19 cellular contexts compared by ENCODE assay signal in the genomic region with DNA sequence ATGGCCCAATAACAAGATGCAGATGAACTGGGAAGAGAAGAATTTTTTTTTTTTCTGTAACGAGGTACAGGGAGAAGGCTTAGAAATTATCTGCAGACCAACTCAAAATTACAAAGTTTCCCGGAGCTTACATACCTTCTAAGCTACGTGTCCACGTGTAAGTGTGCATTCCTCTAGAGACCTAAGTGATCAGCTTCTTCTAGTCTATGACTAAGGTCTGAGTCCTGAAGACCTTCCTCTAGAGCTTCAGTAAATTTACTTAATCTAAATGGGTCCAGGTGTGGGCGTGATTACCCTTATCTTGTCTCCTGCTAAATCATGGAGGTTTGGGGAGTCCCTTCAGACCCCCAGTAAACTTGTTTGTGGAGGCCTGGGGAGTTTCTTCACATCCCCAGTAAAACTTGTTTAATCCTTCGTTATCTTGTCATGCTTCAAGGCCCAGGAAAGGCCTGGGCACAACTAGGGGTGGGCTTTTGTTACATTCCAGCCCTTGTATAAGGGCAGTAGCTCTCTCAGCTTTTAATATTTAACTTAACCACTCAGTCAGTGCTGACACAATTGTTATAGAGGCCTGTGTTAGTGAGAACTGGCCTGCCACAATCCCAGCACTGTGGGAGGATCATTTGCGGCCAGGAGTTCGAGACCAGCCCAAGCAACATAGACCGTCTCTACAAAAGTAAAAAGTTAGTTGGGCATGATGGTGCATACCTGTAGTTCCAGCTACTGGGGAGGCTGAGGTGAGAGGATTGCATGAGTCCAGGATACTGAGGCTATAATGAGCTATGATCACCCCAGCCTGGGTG.
DNase-seq lines count a peak whose midpoint lies in the region; ATAC-seq and TF ChIP-seq lines count a peak whose summit lies in the region.
"Had no signal": no experiment of that assay in that cellular context is flagged by ENCODE, and none has a peak within 500 bp of the region (broad histone marks: within the 10 kb centered on the region; RNA-seq: fewer than 3 reads in every experiment).

No MANE protein-coding gene starts in this region.

- H2BK120ac ChIP-seq in IMR-90 (ENCODE audit: low read depth, low read length) = no peak overlapping the region
- H2BK120ac ChIP-seq in neuronal stem cell (ENCODE audit: low read depth, low read length) = no peak overlapping the region

- H4K8ac ChIP-seq in IMR-90 (ENCODE audit: low read depth in 2 of 2, low read length in 2 of 2) (no peak overlapping the region), neuronal stem cell (ENCODE audit: low read depth, low read length) (no peak overlapping the region)

- H4K91ac ChIP-seq in IMR-90 (ENCODE audit: insufficient read depth, low read depth, low read length) (no peak overlapping the region), neuronal stem cell (ENCODE audit: low read depth, low read length, poor library complexity) (no peak overlapping the region)

- H3K14ac ChIP-seq in IMR-90 (replicated peaks; ENCODE audit: low read depth, low read length) (0 out of 2 replicates have a peak overlapping the region, but pooled peaks have one; percentile 7), neuronal stem cell (ENCODE audit: low read length) (no peak overlapping the region)

- no peak for TF ChIP-seq CTCF in CD8-positive, alpha-beta T cell (IDR thresholded peaks at IDR 0.05)
- TF ChIP-seq CTCF in IMR-90 (conservative IDR thresholded peaks at IDR 0.05; ENCODE audit: low read depth, low read length) = no peak
- no peak for TF ChIP-seq CTCF in esophagus squamous epithelium (IDR thresholded peaks at IDR 0.05)

- H3K36me3 ChIP-seq in CD8-positive, alpha-beta T cell (ENCODE audit: insufficient read depth, low read length) = no peaks in the 10 kb centered on the region
- no peaks in the 10 kb centered on the region for H3K36me3 ChIP-seq in IMR-90 (ENCODE audit: control insufficient read depth, insufficient read depth, low read length)
- no peaks in the 10 kb centered on the region for H3K36me3 ChIP-seq in esophagus squamous epithelium
- no peaks in the 10 kb centered on the region for H3K36me3 ChIP-seq in neuronal stem cell (replicated peaks in 1 of 2; ENCODE audit: control insufficient read depth in 2 of 2, insufficient read depth in 2 of 2, low read length in 2 of 2)
- H3K36me3 ChIP-seq: left ventricle myocardium inferior, WERI-Rb-1 had no signal

- WGBS in IMR-90 (ENCODE audit: extremely low coverage in 2 of 2, insufficient read length in 1 of 2), 2 experiments = no CpG with 5 or more reads among the region's 9 CpGs
- 49 to 63% methylated on average over 7 to 9 of the region's 9 CpGs for WGBS in esophagus squamous epithelium, 2 donors
- no CpG with 5 or more reads among the region's 9 CpGs for WGBS in neuronal stem cell (ENCODE audit: extremely low coverage in 2 of 2, insufficient read length in 2 of 2, insufficient replicate concordance in 1 of 2), 2 donors

- H3K27ac ChIP-seq in CD8-positive, alpha-beta T cell (ENCODE audit: low read depth, low read length) = no peak overlapping the region
- H3K27ac ChIP-seq in IMR-90 (ENCODE audit: insufficient read depth, low read length) (no peak overlapping the region), esophagus squamous epithelium (peak overlapping the region in 3 of 4 donors; percentile 19 to 69 (median 62)), neuronal stem cell (replicated peaks; ENCODE audit: low read length) (no peak overlapping the region)
- H3K27ac ChIP-seq: left ventricle myocardium inferior had no signal

- no TSS peak for BruUV-seq in IMR-90 (replicated peaks; lab: Mats Ljungman, UMichigan)

- H3K18ac ChIP-seq in IMR-90 (ENCODE audit: low read depth, low read length) (no peak overlapping the region), neuronal stem cell (ENCODE audit: low read length) (no peak overlapping the region)

- no peak overlapping the region for H3K4ac ChIP-seq in IMR-90 (ENCODE audit: low read depth, low read length)
- no peak overlapping the region for H3K4ac ChIP-seq in neuronal stem cell (ENCODE audit: low read length)

- no peak overlapping the region for H2BK20ac ChIP-seq in IMR-90 (ENCODE audit: low read depth, low read length)

- H3K27me3 ChIP-seq in CD8-positive, alpha-beta T cell (ENCODE audit: insufficient read depth, low read length) = no peaks in the 10 kb centered on the region
- no peaks in the 10 kb centered on the region for H3K27me3 ChIP-seq in IMR-90 (ENCODE audit: control insufficient read depth, insufficient read depth, low read length)
- H3K27me3 ChIP-seq in esophagus squamous epithelium = no peaks in the 10 kb centered on the region
- peaks cover 0 to 3% (median 0%) of the 10 kb centered on the region in 3 experiments for H3K27me3 ChIP-seq in neuronal stem cell (ENCODE audit: control insufficient read depth in 3 of 3, insufficient read depth in 3 of 3, low read depth in 1 of 3, low read length in 3 of 3)

- intact Hi-C loops in CD8-positive, alpha-beta T cell (cut with DNase I, micrococcal nuclease) = no loop called here
- intact Hi-C loops in IMR-90 (cut with micrococcal nuclease) = no loop called here
- intact Hi-C loops in esophagus squamous epithelium (cut with DNase I) = no loop called here
- intact Hi-C loops in activated T-helper 2 cell treated with anti-CD3 and anti-CD28 coated beads, Interferon-gamma antibody, Interleukin-2, Interleukin-4, amounts not matched to agents 10 μg/mL and 5 μg/mL and 100 μg/mL, durations not matched to agents 14 hours and 24 hours and 36 hours (cut with micrococcal nuclease) = no loop called here

- dilution Hi-C loops in IMR-90 (cut with HindIII; ENCODE audit: low sequenced_read_pairs, unreplicated experiment) = no loop called here

- H4K20me1 ChIP-seq in IMR-90 (ENCODE audit: insufficient read depth, low read length) = no peaks in the 10 kb centered on the region; the same call in 1 of the 2 replicates

- TF ChIP-seq POLR2A in IMR-90 (IDR thresholded peaks at IDR 0.05; ENCODE audit: low read depth, low read length) (no peak), esophagus squamous epithelium (IDR thresholded peaks at IDR 0.05) (no peak)

- TF ChIP-seq RAD21 in IMR-90 (IDR thresholded peaks at IDR 0.05; ENCODE audit: low read length) = no peak

- POLR2A ChIA-PET in CD8-positive, alpha-beta T cell (lab: Charles Lee) = no interaction called here
- POLR2A ChIA-PET in IMR-90 (lab: Charles Lee; ENCODE audit: unreplicated experiment) = no interaction called here

- no peak overlapping the region for H3K4me3 Mint-ChIP-seq in CD8-positive, alpha-beta T cell
- H3K4me3 Mint-ChIP-seq in activated T-helper 2 cell treated with anti-CD3 and anti-CD28 coated beads, Interferon-gamma antibody, Interleukin-2, Interleukin-4, amounts not matched to agents 10 μg/mL and 5 μg/mL and 100 μg/mL, durations not matched to agents 14 hours and 24 hours and 36 hours (ENCODE audit: low read depth) = no peak overlapping the region
- H3K4me3 Mint-ChIP-seq: activated CD4-positive, alpha-beta memory T cell treated with anti-CD3 and anti-CD28 coated beads for 36 hours; activated naive CD4-positive, alpha-beta T cell treated with anti-CD3 and anti-CD28 coated beads, Interleukin-2, amount 10 ng/mL, durations not matched to agents 7 days and 5 days; T-cell had no signal

- no peak for DNase-seq in CD8-positive, alpha-beta T cell
- DNase-seq in IMR-90 = peak; percentile 24
- no peak for DNase-seq in esophagus squamous epithelium (lab: John Stamatoyannopoulos, UW)
- DNase-seq in neuronal stem cell (ENCODE audit: low spot score) = no peak
- no peak for DNase-seq in DMS79 treated with DMSO at 0.1 percent for 48 hours (lab: John Stamatoyannopoulos, UW)
- no peak for DNase-seq in stimulated activated CD4-positive, alpha-beta T cell treated with anti-CD3 and anti-CD28 coated beads, Interleukin-12 subunit alpha, Interleukin-12 subunit beta, amount 100 ng/mL, for 4 hours
- no peak for DNase-seq in activated T-helper 2 cell treated with anti-CD3 and anti-CD28 coated beads, Interferon-gamma antibody, Interleukin-2, Interleukin-4, amounts not matched to agents 10 μg/mL and 5 μg/mL and 100 μg/mL, durations not matched to agents 14 hours and 24 hours and 36 hours (ENCODE audit: low spot score)
- no peak for DNase-seq in NCI-H187 (lab: John Stamatoyannopoulos, UW)
- DNase-seq: activated CD4-positive, alpha-beta memory T cell treated with anti-CD3 and anti-CD28 coated beads for 36 hours; activated naive CD4-positive, alpha-beta T cell treated with anti-CD3 and anti-CD28 coated beads, Interleukin-2, amount 10 ng/mL, durations not matched to agents 7 days and 5 days; foreskin melanocyte; KBM-7; left ventricle myocardium inferior; NCI-H2081 treated with DMSO at 0.1 percent for 48 hours; Right ventricle myocardium superior; stimulated activated CD4-positive, alpha-beta T cell treated with anti-CD3 and anti-CD28 coated beads, Interleukin-2, amount 100 ng/mL, for 24 hours; T-cell; WERI-Rb-1 had no signal

- H3K4me3 ChIP-seq in CD8-positive, alpha-beta T cell (ENCODE audit: low read depth, low read length) = no peak overlapping the region
- no peak overlapping the region for H3K4me3 ChIP-seq in IMR-90 (ENCODE audit: insufficient read depth, low read depth, low read length)
- H3K4me3 ChIP-seq in esophagus squamous epithelium = no peak overlapping the region
- no peak overlapping the region for H3K4me3 ChIP-seq in neuronal stem cell (ENCODE audit: low read length in 2 of 2)
- H3K4me3 ChIP-seq: left ventricle myocardium inferior, mucosa of descending colon had no signal

- no peak overlapping the region for H3K56ac ChIP-seq in IMR-90 (ENCODE audit: extremely low read depth, insufficient read depth, low read length)

- in situ Hi-C loops in IMR-90 (cut with MboI; ENCODE audit: low sequenced_read_pairs) = no loop called here

- no peak overlapping the region for H3K4me2 ChIP-seq in IMR-90 (ENCODE audit: low read depth, low read length)
- H3K4me2 ChIP-seq in neuronal stem cell (ENCODE audit: insufficient read depth, low read length, poor library complexity, severe bottlenecking) = no peak overlapping the region

- H2BK5ac ChIP-seq in IMR-90 (ENCODE audit: low read depth, low read length, poor library complexity, severe bottlenecking) (no peak overlapping the region), neuronal stem cell (ENCODE audit: low read length) (no peak overlapping the region)

- H3K27me3 Mint-ChIP-seq in CD8-positive, alpha-beta T cell (ENCODE audit: low read depth) = no peaks in the 10 kb centered on the region
- no peaks in the 10 kb centered on the region for H3K27me3 Mint-ChIP-seq in activated T-helper 2 cell treated with anti-CD3 and anti-CD28 coated beads, Interferon-gamma antibody, Interleukin-2, Interleukin-4, amounts not matched to agents 10 μg/mL and 5 μg/mL and 100 μg/mL, durations not matched to agents 14 hours and 24 hours and 36 hours (ENCODE audit: low read depth)
- H3K27me3 Mint-ChIP-seq: activated CD4-positive, alpha-beta memory T cell treated with anti-CD3 and anti-CD28 coated beads for 36 hours; activated naive CD4-positive, alpha-beta T cell treated with anti-CD3 and anti-CD28 coated beads, Interleukin-2, amount 10 ng/mL, durations not matched to agents 7 days and 5 days; T-cell had no signal

- peaks cover 23% of the 10 kb centered on the region for H3K9me1 ChIP-seq in IMR-90 (ENCODE audit: insufficient read depth, low read length)

- peaks cover 2% of the 10 kb centered on the region for H3K9me3 Mint-ChIP-seq in CD8-positive, alpha-beta T cell
- peaks cover 7% of the 10 kb centered on the region for H3K9me3 Mint-ChIP-seq in activated T-helper 2 cell treated with anti-CD3 and anti-CD28 coated beads, Interferon-gamma antibody, Interleukin-2, Interleukin-4, amounts not matched to agents 10 μg/mL and 5 μg/mL and 100 μg/mL, durations not matched to agents 14 hours and 24 hours and 36 hours
- H3K9me3 Mint-ChIP-seq: T-cell had no signal

- no peak overlapping the region for H2AK9ac ChIP-seq in IMR-90 (replicated peaks; ENCODE audit: low read depth, low read length, poor library complexity)

- H3K9ac ChIP-seq in IMR-90 (ENCODE audit: low read depth, low read length) = no peak overlapping the region
- no peak overlapping the region for H3K9ac ChIP-seq in neuronal stem cell (ENCODE audit: low read depth, low read length, poor library complexity)

- H3K4me1 Mint-ChIP-seq in CD8-positive, alpha-beta T cell (ENCODE audit: low read depth) = peaks cover 9% of the 10 kb centered on the region
- H3K4me1 Mint-ChIP-seq in activated T-helper 2 cell treated with anti-CD3 and anti-CD28 coated beads, Interferon-gamma antibody, Interleukin-2, Interleukin-4, amounts not matched to agents 10 μg/mL and 5 μg/mL and 100 μg/mL, durations not matched to agents 14 hours and 24 hours and 36 hours (ENCODE audit: low read depth) = peaks cover 8% of the 10 kb centered on the region
- H3K4me1 Mint-ChIP-seq: activated naive CD4-positive, alpha-beta T cell treated with anti-CD3 and anti-CD28 coated beads, Interleukin-2, amount 10 ng/mL, durations not matched to agents 7 days and 5 days had no signal

- no peak overlapping the region for H2AK5ac ChIP-seq in IMR-90 (ENCODE audit: low read depth, low read length)
- peak overlapping the region; percentile 30 for H2AK5ac ChIP-seq in neuronal stem cell (ENCODE audit: low read depth, low read length)

- H3K79me1 ChIP-seq in IMR-90 (ENCODE audit: low read depth in 1 of 2, low read length in 2 of 2) (0 out of 4 replicates have a peak, but pooled peaks cover 0 to 3% of the 10 kb centered on the region in 2 experiments), neuronal stem cell (ENCODE audit: low read depth, low read length) (no peaks in the 10 kb centered on the region)

- CTCF ChIA-PET in CD8-positive, alpha-beta T cell (lab: Charles Lee) = no interaction called here
- CTCF ChIA-PET in IMR-90 (lab: Yijun Ruan, JAX) = no interaction called here

- no peak overlapping the region for H4K5ac ChIP-seq in IMR-90 (ENCODE audit: low read depth, low read length)

- H3K27ac Mint-ChIP-seq in CD8-positive, alpha-beta T cell = peak overlapping the region; percentile 37
- no peak overlapping the region for H3K27ac Mint-ChIP-seq in activated T-helper 2 cell treated with anti-CD3 and anti-CD28 coated beads, Interferon-gamma antibody, Interleukin-2, Interleukin-4, amounts not matched to agents 10 μg/mL and 5 μg/mL and 100 μg/mL, durations not matched to agents 14 hours and 24 hours and 36 hours
- H3K27ac Mint-ChIP-seq: activated CD4-positive, alpha-beta memory T cell treated with anti-CD3 and anti-CD28 coated beads for 36 hours; activated naive CD4-positive, alpha-beta T cell treated with anti-CD3 and anti-CD28 coated beads, Interleukin-2, amount 10 ng/mL, durations not matched to agents 7 days and 5 days; T-cell had no signal

- no peak overlapping the region for H2AFZ ChIP-seq in IMR-90 (replicated peaks; ENCODE audit: low read length, poor library complexity)
- H2AFZ ChIP-seq in neuronal stem cell (ENCODE audit: low read length) = no peak overlapping the region

- no peak for ATAC-seq in CD8-positive, alpha-beta T cell
- no peak for ATAC-seq in IMR-90 (ENCODE audit: low read depth)
- ATAC-seq: T-cell had no signal

- no peak overlapping the region for H3K23ac ChIP-seq in IMR-90 (ENCODE audit: low read depth, low read length)
- no peak overlapping the region for H3K23ac ChIP-seq in neuronal stem cell (ENCODE audit: low read depth, low read length, poor library complexity)

- H3K4me1 ChIP-seq in CD8-positive, alpha-beta T cell (ENCODE audit: insufficient read depth, low read length) = peaks cover 8% of the 10 kb centered on the region
- peaks cover 4% of the 10 kb centered on the region for H3K4me1 ChIP-seq in IMR-90 (ENCODE audit: control insufficient read depth, insufficient read depth, low read length)
- H3K4me1 ChIP-seq in esophagus squamous epithelium = peaks cover 5 to 61% (median 23%) of the 10 kb centered on the region in 3 donors
- peaks cover 5 to 19% of the 10 kb centered on the region in 2 donors for H3K4me1 ChIP-seq in neuronal stem cell (ENCODE audit: control insufficient read depth in 2 of 2, insufficient read depth in 1 of 2, low read depth in 1 of 2, low read length in 2 of 2)

- H3K9me3 ChIP-seq in CD8-positive, alpha-beta T cell (ENCODE audit: low read length) = no peaks in the 10 kb centered on the region
- no peaks in the 10 kb centered on the region for H3K9me3 ChIP-seq in IMR-90 (ENCODE audit: control insufficient read depth, insufficient read depth, low read length)
- no peaks in the 10 kb centered on the region for H3K9me3 ChIP-seq in esophagus squamous epithelium
- no peaks in the 10 kb centered on the region for H3K9me3 ChIP-seq in neuronal stem cell (replicated peaks in 1 of 2; ENCODE audit: control insufficient read depth in 2 of 2, insufficient read depth in 1 of 2, low read depth in 1 of 2, low read length in 2 of 2)
- H3K9me3 ChIP-seq: left ventricle myocardium inferior, mucosa of descending colon had no signal

- H3K36me3 Mint-ChIP-seq in CD8-positive, alpha-beta T cell = peaks cover 14% of the 10 kb centered on the region
- H3K36me3 Mint-ChIP-seq in activated T-helper 2 cell treated with anti-CD3 and anti-CD28 coated beads, Interferon-gamma antibody, Interleukin-2, Interleukin-4, amounts not matched to agents 10 μg/mL and 5 μg/mL and 100 μg/mL, durations not matched to agents 14 hours and 24 hours and 36 hours (ENCODE audit: low read depth) = no peaks in the 10 kb centered on the region
- H3K36me3 Mint-ChIP-seq: activated CD4-positive, alpha-beta memory T cell treated with anti-CD3 and anti-CD28 coated beads for 36 hours; activated naive CD4-positive, alpha-beta T cell treated with anti-CD3 and anti-CD28 coated beads, Interleukin-2, amount 10 ng/mL, durations not matched to agents 7 days and 5 days had no signal

- H2BK12ac ChIP-seq in neuronal stem cell (ENCODE audit: low read length) = no peak overlapping the region

- H2BK15ac ChIP-seq in IMR-90 (ENCODE audit: low read depth, low read length) (no peak overlapping the region), neuronal stem cell (ENCODE audit: low read length) (no peak overlapping the region)

Comparison
In these comparisons a context has a peak if more than half of its experiments do, and no peak if none do; other contexts are left out.
1. H3K27ac ChIP-seq: peak in esophagus squamous epithelium (3 of 4); none in CD8-positive, alpha-beta T cell (single experiment), IMR-90 (single experiment) and neuronal stem cell (single experiment).